ENCODE assay signal across 9 cellular contexts in genomic region chr6:87699576-87699975, GRCh38. TPM values are rescaled to one million over a fixed set of nuclear protein-coding genes. Genes with fewer than 3 reads are reported as not detected.
DNase-seq lines count a peak whose midpoint lies in the region; ATAC-seq, FAIRE-seq and TF ChIP-seq lines count a peak whose summit lies in the region.
"Had no signal": no experiment of that assay in that cellular context is flagged by ENCODE, and none has a peak within 500 bp of the region (broad histone marks: within the 10 kb centered on the region; RNA-seq: fewer than 3 reads in every experiment).

No MANE protein-coding gene starts in this region.

- peak overlapping the region; percentile 70 for H3K4me2 ChIP-seq in HepG2 (ENCODE audit: low read depth, low read length)

- ATAC-seq in activated T-cell treated with anti-CD3 and anti-CD28 coated beads, Interleukin-2, amount 50 U/mL, for 4 hours: no peak
- ATAC-seq in HepG2 (no peak), GM18519 (IDR thresholded peaks at IDR 0.05; ENCODE audit: low FRiP score, unreplicated experiment) (no peak)

- no peak for FAIRE-seq in HepG2 (lab: Jason Lieb, UNC)

- peaks cover 45% of the 10 kb centered on the region for H4K20me1 ChIP-seq in HepG2 (ENCODE audit: insufficient read depth, low read length)

- H3K9me3 Mint-ChIP-seq in activated T-cell treated with anti-CD3 and anti-CD28 coated beads, Interleukin-2, amount 50 U/mL, for 4 hours: no peaks in the 10 kb centered on the region

- no peak overlapping the region for H2AFZ ChIP-seq in HepG2 (ENCODE audit: low read length)

- H3K36me3 Mint-ChIP-seq in activated T-cell treated with anti-CD3 and anti-CD28 coated beads, Interleukin-2, amount 50 U/mL, for 4 hours (ENCODE audit: insufficient read depth): peaks cover 14% of the 10 kb centered on the region

- CTCF ChIA-PET in HepG2 (lab: Yijun Ruan, JAX; ENCODE audit: low intra/inter-chr PET ratio, low total read pairs): no interaction called here

- H3K27me3 ChIP-seq in adrenal gland (no peaks in the 10 kb centered on the region), HepG2 (ENCODE audit: control insufficient read depth in 1 of 2, insufficient read depth in 2 of 2, low read length in 2 of 2) (no peaks in the 10 kb centered on the region; a peak in 1 of 5 replicates), tibial artery (no peaks in the 10 kb centered on the region)

- H3K9me3 ChIP-seq in adrenal gland (replicated peaks in 1 of 3) (no peaks in the 10 kb centered on the region), HepG2 (ENCODE audit: low read length) (no peaks in the 10 kb centered on the region), tibial artery (no peaks in the 10 kb centered on the region)

- peaks cover 53% of the 10 kb centered on the region for H3K4me1 Mint-ChIP-seq in activated T-cell treated with anti-CD3 and anti-CD28 coated beads, Interleukin-2, amount 50 U/mL, for 4 hours (ENCODE audit: low read depth)

- in situ Hi-C loops in HepG2 (cut with HindIII; ENCODE audit: extremely low pct_ligation_motif_present, low pct_unique_long_range_greater_than_20kb): no loop called here

- H3K36me3 ChIP-seq in adrenal gland (replicated peaks in 1 of 2) (no peaks in the 10 kb centered on the region), HepG2 (replicated peaks in 1 of 2; ENCODE audit: control insufficient read depth in 1 of 2, insufficient read depth in 2 of 2, low read length in 2 of 2) (no peaks in the 10 kb centered on the region; a peak in 2 of 5 replicates), tibial artery (no peaks in the 10 kb centered on the region)

- H3K79me2 ChIP-seq in HepG2 (ENCODE audit: insufficient read depth, low read length): peaks cover 72% of the 10 kb centered on the region

- peak overlapping the region; percentile 98 for H3K9ac ChIP-seq in HepG2 (ENCODE audit: insufficient read depth, low read depth, low read length)

- H3K27me3 Mint-ChIP-seq in activated T-cell treated with anti-CD3 and anti-CD28 coated beads, Interleukin-2, amount 50 U/mL, for 4 hours (ENCODE audit: low read depth): no peaks in the 10 kb centered on the region

- TF ChIP-seq RAD21 in HepG2 (CRISPR knock-in tag; IDR thresholded peaks at IDR 0.05): no peak

- H3K27ac ChIP-seq in adrenal gland (peak overlapping the region in 4 of 5 donors; percentile 25 to 99 (median 70)), HepG2 (ENCODE audit: extremely low read length, insufficient read depth, low read length) (peak overlapping the region; percentile 15), tibial artery (peak overlapping the region in 1 of 2 donors; percentile 97)

- TF ChIP-seq POLR2A in adrenal gland (IDR thresholded peaks at IDR 0.05) (no peak), HepG2 (IDR thresholded peaks at IDR 0.05; ENCODE audit: insufficient read depth in 1 of 2, low read depth in 2 of 2, low read length in 2 of 2) (no peak)

- WGBS in adrenal gland, 4 donors: 1 to 4% (median 2%) methylated on average over 4 of the region's 4 CpGs
- WGBS in HepG2 (ENCODE audit: low lambda C conversion rate): 0% methylated on average over 4 of the region's 4 CpGs

- H3K4me3 ChIP-seq in adrenal gland: peak overlapping the region in 2 of 4 donors; percentile 76 to 83
- H3K4me3 ChIP-seq in HepG2 (replicated peaks in 1 of 3; ENCODE audit: insufficient read depth in 1 of 3, low read depth in 2 of 3, low read length in 3 of 3): peak overlapping the region; percentile 72 to 97 (median 94)
- H3K4me3 ChIP-seq in tibial artery: peak overlapping the region; percentile 73 to 98

- TF ChIP-seq CTCF in adrenal gland (IDR thresholded peaks at IDR 0.05) (no peak), HepG2 (CRISPR knock-in tag; IDR thresholded peaks at IDR 0.05) (no peak), tibial artery (IDR thresholded peaks at IDR 0.05) (no peak)

- no peak for TF ChIP-seq EP300 in HepG2 (IDR thresholded peaks at IDR 0.05; ENCODE audit: low read depth in 2 of 2, low read length in 2 of 2)
- TF ChIP-seq EP300 in HepG2 (CRISPR knock-in tag; IDR thresholded peaks at IDR 0.05; ENCODE audit: borderline replicate concordance): no peak

- no TSS peak for BruUV-seq in HepG2 (replicated peaks; lab: Mats Ljungman, UMichigan)

- intact Hi-C loops in adrenal gland (cut with DNase I) (no loop called here), HepG2 (cut with micrococcal nuclease; ENCODE audit: unreplicated experiment) (loop anchor here (2.0 kb wide), 1 partner anchor 109 kb away; the partner anchor contains the start of gene ORC3), tibial artery (cut with DNase I; ENCODE audit: low total_unique reads) (no loop called here)

- peak overlapping the region; percentile 97 for H3K4me3 Mint-ChIP-seq in activated T-cell treated with anti-CD3 and anti-CD28 coated beads, Interleukin-2, amount 50 U/mL, for 4 hours

- H3K4me1 ChIP-seq in adrenal gland (replicated peaks in 1 of 2): peaks cover 37 to 54% of the 10 kb centered on the region in 2 donors
- H3K4me1 ChIP-seq in HepG2 (ENCODE audit: insufficient read depth, low read length): peaks cover 51% of the 10 kb centered on the region
- H3K4me1 ChIP-seq in tibial artery: peaks cover 0 to 61% (median 19%) of the 10 kb centered on the region in 4 donors

- POLR2A ChIA-PET in HepG2 (lab: Yijun Ruan, JAX): interaction anchor here (0.7 kb wide), 1 partner anchor 8 kb away, joined by 3 read pairs; no protein-coding TSS in a partner anchor

- no peak for DNase-seq in activated T-cell treated with anti-CD3 and anti-CD28 coated beads, Interleukin-2, amount 50 U/mL, for 4 hours
- no peak for DNase-seq in activated T-cell treated with anti-CD3 and anti-CD28 coated beads for 4 hours
- no peak for DNase-seq in adrenal gland
- no peak for DNase-seq in HepG2 (ENCODE audit: low spot score)
- DNase-seq in tibial artery: no peak
- DNase-seq in activated CD4-positive, CD25-positive, alpha-beta regulatory T cell (lab: John Stamatoyannopoulos, UW): no peak
- DNase-seq in stimulated activated CD4-positive, alpha-beta T cell treated with anti-CD3 and anti-CD28 coated beads, Interleukin-2, amount 100 ng/mL, for 48 hours: no peak
- DNase-seq: activated CD8-positive, alpha-beta memory T cell treated with anti-CD3 and anti-CD28 coated beads, Interleukin-2, amount 50 U/mL, for 48 hours had no signal

TF ChIP-seq in HepG2, 621 proteins besides CTCF, POLR2A, EP300 and RAD21:
- no peak for TF ChIP-seq ZNF562 (CRISPR knock-in tag; IDR thresholded peaks at IDR 0.05; ENCODE audit: borderline replicate concordance)
- no peak for TF ChIP-seq STAT5B (CRISPR knock-in tag; IDR thresholded peaks at IDR 0.05)
- peak; percentile 18; the same call in 1 of the 2 replicates for TF ChIP-seq RBFOX2 (IDR thresholded peaks at IDR 0.05; ENCODE audit: low read depth, low read length)
- TF ChIP-seq TP53 (CRISPR knock-in tag; conservative IDR thresholded peaks at IDR 0.05): no peak
- no peak for TF ChIP-seq ZNF619 (CRISPR knock-in tag; IDR thresholded peaks at IDR 0.05)
- no peak for TF ChIP-seq MYNN (CRISPR knock-in tag; IDR thresholded peaks at IDR 0.05; ENCODE audit: low read depth)
- TF ChIP-seq BCL6 (CRISPR knock-in tag; IDR thresholded peaks at IDR 0.05): no peak
TF ChIP-seq in HepG2: peak in this region for 1.

RNA-seq across cellular contexts. Expression of gene AKIRIN2, which starts 2.5 kb away (rescaled TPM):
- total RNA-seq in activated T-cell treated with anti-CD3 and anti-CD28 coated beads, Interleukin-2, amount 50 U/mL, for 4 hours: 10 to 100 TPM; 43.8 to 61.4 (median 54.2) TPM
- total RNA-seq in adrenal gland (10 to 100 TPM; 23.9 to 70.2 (median 55.5) TPM), HepG2 (2016; rRNA removed; fragmentation: Illumina TruSeq; extraction: Trizol) (23.4 and 29.2 TPM in 2 replicates)
- polyA plus RNA-seq in adrenal gland (10 to 100 TPM; 22.8 to 60.0 (median 31.1) TPM), HepG2 (2011; rRNA removed) (15.6 and 16.0 TPM in 2 replicates)
- 6.7 and 8.7 TPM in 2 replicates for total RNA-seq in HepG2 (2016; cell fraction: cytosol; rRNA removed; fragmentation: Illumina TruSeq; extraction: Trizol; ENCODE audit: low read depth)
- 21.0 and 29.6 TPM in 2 replicates for total RNA-seq in HepG2 (2016; cell fraction: insoluble cytoplasmic fraction; rRNA removed; fragmentation: Illumina TruSeq; extraction: Trizol)
- total RNA-seq in HepG2 (2016; cell fraction: membrane; rRNA removed; fragmentation: Illumina TruSeq; extraction: Trizol): 30.2 and 32.7 TPM in 2 replicates
- 28.7 and 38.1 TPM in 2 replicates for total RNA-seq in HepG2 (2016; cell fraction: nucleus; rRNA removed; fragmentation: Illumina TruSeq; extraction: Trizol)
- polyA plus RNA-seq in HepG2 (2011; cell fraction: cytosol; rRNA removed): 8.3 and 10.7 TPM in 2 replicates
- 22.6 and 23.5 TPM in 2 replicates for polyA plus RNA-seq in HepG2 (2011; cell fraction: nucleus; rRNA removed)
- 40.3 and 44.8 TPM in 2 replicates for polyA plus RNA-seq in HepG2 (2012)
- 17.2 and 17.9 TPM in 2 replicates for polyA plus RNA-seq in HepG2 (2016; cell fraction: cytosol; fragmentation: Illumina TruSeq; extraction: Trizol; ENCODE audit: low read depth)
- 59.2 and 61.5 TPM in 2 replicates for polyA plus RNA-seq in HepG2 (2016; cell fraction: insoluble cytoplasmic fraction; fragmentation: Illumina TruSeq; extraction: Trizol; ENCODE audit: low read depth)
- 34.9 and 39.3 TPM in 2 replicates for polyA plus RNA-seq in HepG2 (2016; cell fraction: membrane; fragmentation: Illumina TruSeq; extraction: Trizol; ENCODE audit: low read depth)
- 58.6 and 63.2 TPM in 2 replicates for polyA plus RNA-seq in HepG2 (2016; cell fraction: nucleus; fragmentation: Illumina TruSeq; extraction: Trizol; ENCODE audit: insufficient read depth, low read depth)
- polyA minus RNA-seq in HepG2 (2011; rRNA and poly(A)+ RNA removed; ENCODE audit: low replicate concordance): 7.8 and 15.7 TPM in 2 replicates
- 25.7 and 27.7 TPM in 2 replicates for polyA minus RNA-seq in HepG2 (2011; cell fraction: cytosol; rRNA and poly(A)+ RNA removed)
- polyA minus RNA-seq in HepG2 (2011; cell fraction: nucleus; rRNA and poly(A)+ RNA removed): 40.0 and 50.9 TPM in 2 replicates
